ENCODE assay signal across 7 cellular contexts in genomic region chr10:124354411-124355382, GRCh38.
A peak's percentile ranks its signal among the peaks of the same experiment; 100 is the strongest.
DNase-seq lines count a peak whose midpoint lies in the region; ATAC-seq and TF ChIP-seq lines count a peak whose summit lies in the region.

No MANE protein-coding gene starts in this region.

- peak overlapping the region; percentile 23 for H3K4me3 ChIP-seq in astrocyte of the spinal cord (ENCODE audit: low read depth, low read length)
- peak overlapping the region; percentile 29 for H3K4me3 ChIP-seq in kidney epithelial cell (ENCODE audit: low read depth, low read length)

- in situ Hi-C loops in GM13976 (cut with MboI; ENCODE audit: low sequenced_read_pairs, unreplicated experiment), result no loop called here
- in situ Hi-C loops in astrocyte of the spinal cord (cut with HindIII; ENCODE audit: low sequenced_read_pairs), result no loop called here

- H3K27me3 ChIP-seq in kidney epithelial cell (ENCODE audit: control insufficient read depth, insufficient read depth, low read length), result peaks cover 9% of the 10 kb centered on the region

- ATAC-seq in HG03354 (IDR thresholded peaks at IDR 0.05; ENCODE audit: poor library complexity, severe bottlenecking, unreplicated experiment), result peak; percentile 60
- ATAC-seq in HG03025 (IDR thresholded peaks at IDR 0.05; ENCODE audit: low FRiP score, unreplicated experiment), result no peak

- no peaks in the 10 kb centered on the region for H3K36me3 ChIP-seq in kidney epithelial cell (ENCODE audit: control insufficient read depth, insufficient read depth, low read length)

- TF ChIP-seq CTCF in GM13976 (IDR thresholded peaks at IDR 0.05; ENCODE audit: borderline replicate concordance, control extremely low read depth, extremely low read depth, insufficient read depth, missing control alignments) (no peak), astrocyte of the spinal cord (IDR thresholded peaks at IDR 0.05; ENCODE audit: low read depth, low read length) (no peak), kidney epithelial cell (IDR thresholded peaks at IDR 0.05; ENCODE audit: insufficient read depth, low read length, poor library complexity, severe bottlenecking) (no peak)

- peak; percentile 65 for DNase-seq in GM13976 (ENCODE audit: low spot score)
- DNase-seq in SHP77 (lab: John Stamatoyannopoulos, UW), result peak; percentile 56 to 59
- peak; percentile 64 for DNase-seq in astrocyte of the spinal cord (ENCODE audit: low read depth, low spot score)
- no peak for DNase-seq in kidney epithelial cell (ENCODE audit: low read depth)
- DNase-seq in stimulated activated CD4-positive, alpha-beta T cell treated with anti-CD3 and anti-CD28 coated beads, Interleukin-1b, Interleukin-23, amount 100 ng/mL, for 4 hours (ENCODE audit: low read depth in 2 of 2), result peak; percentile 11 to 21
